In genomic region chr2:110401001-110401618, GRCh38 we compare ENCODE assay signal across 7 cellular contexts.
DNase-seq lines count a peak whose midpoint lies in the region; ATAC-seq, FAIRE-seq and TF ChIP-seq lines count a peak whose summit lies in the region.
"Not testable (repeated sequence)": the region's sequence is repeated elsewhere in the genome, so short reads cannot be mapped to it uniquely, and the experiment has no call there.

No MANE protein-coding gene starts in this region.

- not testable (repeated sequence) for H3K4me1 Mint-ChIP-seq in activated T-cell treated with anti-CD3 and anti-CD28 coated beads, Interleukin-2, amount 50 U/mL, for 72 hours (ENCODE audit: low read depth)

- 4 to 12% methylated on average over 2 to 3 of the region's 18 CpGs for WGBS in pancreas, 2 donors

- H3K27ac Mint-ChIP-seq in activated T-cell treated with anti-CD3 and anti-CD28 coated beads, Interleukin-2, amount 50 U/mL, for 72 hours: not testable (repeated sequence)

- H3K4me3 Mint-ChIP-seq in activated T-cell treated with anti-CD3 and anti-CD28 coated beads, Interleukin-2, amount 50 U/mL, for 72 hours: not testable (repeated sequence)

- not testable (repeated sequence) for BruUV-seq in Panc1 (replicated peaks; lab: Mats Ljungman, UMichigan)

- CTCF ChIA-PET in Panc1 (lab: Charles Lee): not testable (repeated sequence)

- not testable (repeated sequence) for H3K27ac ChIP-seq in Panc1 (ENCODE audit: low read length); pancreas

- not testable (repeated sequence) for H3K4me3 ChIP-seq in Panc1 (ENCODE audit: low read depth in 2 of 2, low read length in 2 of 2); pancreas

- peak; percentile 8 for FAIRE-seq in frontal cortex (lab: Jason Lieb, UNC)
- FAIRE-seq in pancreas (lab: Jason Lieb, UNC): not testable (repeated sequence)

- H3K36me3 Mint-ChIP-seq in activated T-cell treated with anti-CD3 and anti-CD28 coated beads, Interleukin-2, amount 50 U/mL, for 72 hours (ENCODE audit: insufficient read depth in 2 of 2): not testable (repeated sequence)

- H3K27me3 Mint-ChIP-seq in activated T-cell treated with anti-CD3 and anti-CD28 coated beads, Interleukin-2, amount 50 U/mL, for 72 hours (ENCODE audit: low read depth): not testable (repeated sequence)

- in situ Hi-C loops in Panc1 (cut with HindIII; ENCODE audit: low pct_unique_long_range_greater_than_20kb, low sequenced_read_pairs): not testable (repeated sequence)

- H3K9me3 Mint-ChIP-seq in activated T-cell treated with anti-CD3 and anti-CD28 coated beads, Interleukin-2, amount 50 U/mL, for 72 hours: not testable (repeated sequence)

- not testable (repeated sequence) for DNase-seq in Panc1 (ENCODE audit: low read depth, low spot score); activated T-cell treated with anti-CD3 and anti-CD28 coated beads, Interleukin-2, amount 50 U/mL, for 72 hours; frontal cortex (ENCODE audit: low spot score in 2 of 2); left lobe of liver (ENCODE audit: low spot score); pancreas

- TF ChIP-seq CTCF in Panc1 (IDR thresholded peaks at IDR 0.05); pancreas (IDR thresholded peaks at IDR 0.05): not testable (repeated sequence)

- intact Hi-C loops in Panc1 (cut with micrococcal nuclease; ENCODE audit: unreplicated experiment); pancreas (cut with DNase I): not testable (repeated sequence)

- not testable (repeated sequence) for H3K4me1 ChIP-seq in Panc1 (ENCODE audit: control insufficient read depth, insufficient read depth, low read length); pancreas

- ATAC-seq in GM19351 (IDR thresholded peaks at IDR 0.05; ENCODE audit: unreplicated experiment): peak; percentile 75
- peak; percentile 74 for ATAC-seq in HG02970 (IDR thresholded peaks at IDR 0.05; ENCODE audit: low FRiP score, unreplicated experiment)
- peak; percentile 98 for ATAC-seq in Panc1
- ATAC-seq in activated T-cell treated with anti-CD3 and anti-CD28 coated beads, Interleukin-2, amount 50 U/mL, for 72 hours (replicated peaks in 1 of 2): peak; percentile 49 to 71
- peak; percentile 90 for ATAC-seq in left lobe of liver
- peak; percentile 96 to 99 (median 98) for ATAC-seq in pancreas

- POLR2A ChIA-PET in Panc1 (lab: Charles Lee): not testable (repeated sequence)

- H3K36me3 ChIP-seq in Panc1 (ENCODE audit: control insufficient read depth, insufficient read depth, low read length); pancreas: not testable (repeated sequence)

- not testable (repeated sequence) for H3K27me3 ChIP-seq in Panc1 (ENCODE audit: control insufficient read depth, insufficient read depth, low read length); pancreas

- not testable (repeated sequence) for H3K9me3 ChIP-seq in Panc1 (ENCODE audit: control insufficient read depth, insufficient read depth, low read depth, low read length); pancreas
